In genomic region chr4:114472269-114473032, GRCh38 we compare ENCODE assay signal across 24 cellular contexts.
"Had no signal": no experiment of that assay in that cellular context is flagged by ENCODE, and none has a peak within 500 bp of the region (broad histone marks: within the 10 kb centered on the region; RNA-seq: fewer than 3 reads in every experiment).

No MANE protein-coding gene starts in this region.

- DNase-seq: dorsolateral prefrontal cortex; effector CD4-positive, alpha-beta T cell; hypothalamus; immature natural killer cell; islet precursor cell; left ventricle myocardium superior; lower lobe of right lung; occipital lobe; ovary; psoas muscle; sigmoid colon; spleen; stimulated activated CD4-positive, alpha-beta T cell treated with anti-CD3 and anti-CD28 coated beads, Interleukin-4, amount 100 ng/mL, for 4 hours; stimulated activated naive B cell treated with anti-CD40 and anti-IgM and Interleukin-4, amounts not matched to agents 10 μg/mL and 1 μg/mL and 100 μg/mL, for 72 hours had no signal

- H3K27me3 ChIP-seq: ovary, sigmoid colon, spleen, tibial nerve, upper lobe of left lung, vagina had no signal

- H3K4me1 ChIP-seq: lower lobe of right lung, psoas muscle, sigmoid colon, spleen, tibial nerve, upper lobe of left lung, vagina had no signal

- FAIRE-seq: colon, frontal cortex had no signal

- H3K27ac ChIP-seq: dorsolateral prefrontal cortex, lower lobe of right lung, ovary, psoas muscle, sigmoid colon, skin epidermis, spleen, thoracic aorta, tibial nerve, upper lobe of left lung, vagina had no signal

- H3K4me3 ChIP-seq: dorsolateral prefrontal cortex, lower lobe of right lung, ovary, psoas muscle, sigmoid colon, skin epidermis, spleen, thoracic aorta, tibial nerve, upper lobe of left lung, vagina had no signal

- H3K9me3 Mint-ChIP-seq: stimulated activated naive CD8-positive, alpha-beta T cell treated with anti-CD3 and anti-CD28 coated beads, Interleukin-15, Interleukin-2, amounts not matched to agents 100 ng/mL and 50 ng/mL, for 24 hours had no signal

- H3K4me3 Mint-ChIP-seq: immature natural killer cell; nephron; stimulated activated naive B cell treated with anti-CD40 and anti-IgM and Interleukin-4, amounts not matched to agents 10 μg/mL and 1 μg/mL and 100 μg/mL, for 72 hours; stimulated activated naive CD8-positive, alpha-beta T cell treated with anti-CD3 and anti-CD28 coated beads, Interleukin-15, Interleukin-2, amounts not matched to agents 100 ng/mL and 50 ng/mL, for 24 hours had no signal

- H3K36me3 Mint-ChIP-seq: immature natural killer cell had no signal

- H3K27ac Mint-ChIP-seq: immature natural killer cell; nephron; stimulated activated naive B cell treated with anti-CD40 and anti-IgM and Interleukin-4, amounts not matched to agents 10 μg/mL and 1 μg/mL and 100 μg/mL, for 72 hours; stimulated activated naive CD8-positive, alpha-beta T cell treated with anti-CD3 and anti-CD28 coated beads, Interleukin-15, Interleukin-2, amounts not matched to agents 100 ng/mL and 50 ng/mL, for 24 hours had no signal

- H3K9me3 ChIP-seq: lower lobe of right lung, ovary, psoas muscle, sigmoid colon, spleen, thoracic aorta, tibial nerve, upper lobe of left lung, vagina had no signal

- ATAC-seq: left ventricle myocardium superior; psoas muscle; right cardiac atrium; stimulated activated naive B cell treated with anti-CD40 and anti-IgM and Interleukin-4, amounts not matched to agents 10 μg/mL and 1 μg/mL and 100 μg/mL, for 72 hours had no signal

- H3K4me1 Mint-ChIP-seq: immature natural killer cell; nephron; stimulated activated naive B cell treated with anti-CD40 and anti-IgM and Interleukin-4, amounts not matched to agents 10 μg/mL and 1 μg/mL and 100 μg/mL, for 72 hours had no signal

- H3K36me3 ChIP-seq: lower lobe of right lung, ovary, sigmoid colon, spleen, thoracic aorta, tibial nerve, upper lobe of left lung, vagina had no signal
